ENCODE assay signal across 18 cellular contexts in the genomic region with DNA sequence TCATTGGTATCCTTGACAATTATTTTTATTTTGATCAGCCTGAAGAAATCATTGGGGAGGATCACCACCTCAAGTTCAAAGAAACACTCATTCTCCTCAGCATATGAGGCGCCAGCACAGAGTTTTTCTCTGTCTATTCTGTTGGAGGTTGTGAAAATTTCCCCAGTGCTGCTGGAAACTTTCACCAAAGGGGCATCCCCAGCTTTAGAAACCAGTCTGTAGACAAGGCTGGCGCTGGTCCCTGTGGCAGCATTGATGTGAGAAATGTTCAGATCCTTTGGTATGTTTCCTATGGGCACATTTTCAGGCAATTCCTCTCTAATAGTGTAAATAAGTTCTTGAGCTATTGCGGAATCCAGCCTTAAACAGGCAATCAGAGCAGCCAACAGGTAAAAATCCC. TPM values are rescaled to one million over a fixed set of nuclear protein-coding genes. Genes with fewer than 3 reads are reported as not detected.
DNase-seq lines count a peak whose midpoint lies in the region; ATAC-seq and TF ChIP-seq lines count a peak whose summit lies in the region.
"Had no signal": no experiment of that assay in that cellular context is flagged by ENCODE, and none has a peak within 500 bp of the region (broad histone marks: within the 10 kb centered on the region; RNA-seq: fewer than 3 reads in every experiment).

No MANE protein-coding gene starts in this region.

- no peak overlapping the region for H3K9ac ChIP-seq in SK-N-SH

- no peak for TF ChIP-seq CTCF in SK-N-SH (IDR thresholded peaks at IDR 0.05)
- no peak for TF ChIP-seq CTCF in lower lobe of right lung (IDR thresholded peaks at IDR 0.05)

- POLR2A ChIA-PET in SK-N-SH (lab: Yijun Ruan, JAX) = no interaction called here
- POLR2A ChIA-PET in CD8-positive, alpha-beta memory T cell (lab: Charles Lee) = no interaction called here

- no peak for TF ChIP-seq EP300 in SK-N-SH (IDR thresholded peaks at IDR 0.05; ENCODE audit: borderline replicate concordance in 1 of 2, low read depth in 1 of 2, low read length in 1 of 2)

- H3K27me3 ChIP-seq in SK-N-SH (ENCODE audit: insufficient read depth) (no peaks in the 10 kb centered on the region), lower lobe of right lung (ENCODE audit: low read depth) (no peaks in the 10 kb centered on the region)
- peaks cover 4% of the 10 kb centered on the region for H3K27me3 ChIP-seq in CD8-positive, alpha-beta memory T cell (ENCODE audit: insufficient read depth, low read length, poor library complexity, severe bottlenecking)

- H3K27ac ChIP-seq in SK-N-SH (ENCODE audit: low read depth in 2 of 2, low read length in 1 of 2) = no peak overlapping the region
- no peak overlapping the region for H3K27ac ChIP-seq in lower lobe of right lung
- H3K27ac ChIP-seq in temporal lobe (ENCODE audit: low read depth, low read length) = peak overlapping the region; percentile 37
- no peak overlapping the region for H3K27ac ChIP-seq in CD8-positive, alpha-beta memory T cell (ENCODE audit: low read depth, low read length)
- H3K27ac ChIP-seq: 22Rv1, foreskin keratinocyte had no signal

- H3K4me1 ChIP-seq in SK-N-SH (ENCODE audit: control insufficient read depth in 1 of 2, insufficient read depth in 2 of 2, low read depth in 1 of 2, low read length in 1 of 2) (peaks cover 8 to 11% of the 10 kb centered on the region in 2 experiments; a peak in 3 of 4 replicates), lower lobe of right lung (peaks cover 13% of the 10 kb centered on the region)
- peaks cover 14% of the 10 kb centered on the region for H3K4me1 ChIP-seq in CD8-positive, alpha-beta memory T cell (ENCODE audit: insufficient read depth, low read length)
- H3K4me1 ChIP-seq: Caco-2, foreskin keratinocyte had no signal

- H3K4me1 Mint-ChIP-seq in CD8-positive, alpha-beta memory T cell = peaks cover 12 to 21% (median 17%) of the 10 kb centered on the region in 3 donors

- H3K27me3 Mint-ChIP-seq in CD8-positive, alpha-beta memory T cell = peaks cover 1 to 11% of the 10 kb centered on the region in 2 donors

- no peak for TF ChIP-seq RAD21 in SK-N-SH (IDR thresholded peaks at IDR 0.05; ENCODE audit: low read length)

- H3K4me3 Mint-ChIP-seq in CD8-positive, alpha-beta memory T cell = peak overlapping the region in 1 of 7 donors; percentile 39
- H3K4me3 Mint-ChIP-seq: activated CD4-positive, alpha-beta T cell treated with anti-CD3 and anti-CD28 coated beads, Interleukin-2, amount 10 ng/mL, durations not matched to agents 24 days and 14 days; activated naive CD8-positive, alpha-beta T cell treated with anti-CD3 and anti-CD28 coated beads, Interleukin-2, amount 50 U/mL, for 24 hours; activated T-cell treated with anti-CD3 and anti-CD28 coated beads, Interleukin-2, amount 50 U/mL, for 24 hours; T-helper 1 cell treated with Interleukin-12 subunit alpha and Interleukin-12 subunit beta and Interleukin-4 antibody, amounts not matched to agents 30 μg/mL and 1 μg/mL, for 36 hours had no signal

- H3K9me3 Mint-ChIP-seq in CD8-positive, alpha-beta memory T cell = no peaks in the 10 kb centered on the region
- H3K9me3 Mint-ChIP-seq: activated CD4-positive, alpha-beta T cell treated with anti-CD3 and anti-CD28 coated beads, Interleukin-2, amount 10 ng/mL, durations not matched to agents 24 days and 14 days; activated naive CD8-positive, alpha-beta T cell treated with anti-CD3 and anti-CD28 coated beads, Interleukin-2, amount 50 U/mL, for 24 hours; activated T-cell treated with anti-CD3 and anti-CD28 coated beads, Interleukin-2, amount 50 U/mL, for 24 hours; T-helper 1 cell treated with Interleukin-12 subunit alpha and Interleukin-12 subunit beta and Interleukin-4 antibody, amounts not matched to agents 30 μg/mL and 1 μg/mL, for 36 hours had no signal

- peak overlapping the region; percentile 73; the same call in 1 of the 2 replicates for H3K4me2 ChIP-seq in SK-N-SH

- H4K20me1 ChIP-seq in SK-N-SH (ENCODE audit: insufficient read depth) = no peaks in the 10 kb centered on the region

- H3K9me2 ChIP-seq in SK-N-SH = no peaks in the 10 kb centered on the region

- H3K36me3 ChIP-seq in SK-N-SH (replicated peaks in 1 of 2; ENCODE audit: control insufficient read depth in 1 of 2, insufficient read depth in 2 of 2, low read length in 1 of 2) = no peaks in the 10 kb centered on the region
- no peaks in the 10 kb centered on the region for H3K36me3 ChIP-seq in lower lobe of right lung
- H3K36me3 ChIP-seq in CD8-positive, alpha-beta memory T cell (ENCODE audit: insufficient read depth, low read length) = no peaks in the 10 kb centered on the region

- intact Hi-C loops in lower lobe of right lung (cut with DNase I) = no loop called here

- 0 out of 2 replicates have a peak overlapping the region, but pooled peaks have one; percentile 17 for H2AFZ ChIP-seq in SK-N-SH (ENCODE audit: low read depth)

- no peak for ATAC-seq in SK-N-SH treated with all-trans-retinoic acid at 6 μM for 48 hours
- ATAC-seq in lower lobe of right lung = no peak
- ATAC-seq: activated naive CD8-positive, alpha-beta T cell treated with anti-CD3 and anti-CD28 coated beads, Interleukin-2, amount 50 U/mL, for 24 hours; foreskin keratinocyte had no signal

- 91% methylated on average over 3 of the region's 3 CpGs for WGBS in SK-N-SH (ENCODE audit: low lambda C conversion rate)

- no peak for DNase-seq in SK-N-SH
- peak; percentile 41 for DNase-seq in cerebellar cortex (ENCODE audit: low spot score)
- DNase-seq in lower lobe of right lung = no peak
- DNase-seq in CD8-positive, alpha-beta memory T cell = no peak
- DNase-seq in activated CD4-positive, alpha-beta T cell treated with anti-CD3 and anti-CD28 coated beads for 48 hours = no peak
- DNase-seq in COR-L47 (lab: John Stamatoyannopoulos, UW) = no peak
- DNase-seq: activated CD4-positive, alpha-beta T cell treated with anti-CD3 and anti-CD28 coated beads, Interleukin-2, amount 10 ng/mL, durations not matched to agents 24 days and 14 days; activated naive CD8-positive, alpha-beta T cell treated with anti-CD3 and anti-CD28 coated beads, Interleukin-2, amount 50 U/mL, for 24 hours; activated T-cell treated with anti-CD3 and anti-CD28 coated beads, Interleukin-2, amount 50 U/mL, for 24 hours; Caco-2; foreskin keratinocyte; NCI-H1694; NCI-H526; stimulated activated CD4-positive, alpha-beta T cell treated with anti-CD3 and anti-CD28 coated beads, Interleukin-4, amount 100 ng/mL, for 1 hour had no signal

- H3F3A ChIP-seq in SK-N-SH (replicated peaks; ENCODE audit: insufficient read depth) = peaks cover 7% of the 10 kb centered on the region

- H3K36me3 Mint-ChIP-seq in CD8-positive, alpha-beta memory T cell = peaks cover 0 to 1% (median 0%) of the 10 kb centered on the region in 3 donors

- no peaks in the 10 kb centered on the region for H3K79me2 ChIP-seq in SK-N-SH (ENCODE audit: insufficient read depth)

- no peak overlapping the region for H3K4me3 ChIP-seq in SK-N-SH (ENCODE audit: low read depth in 2 of 2, low read length in 1 of 2)
- peak overlapping the region; percentile 82 for H3K4me3 ChIP-seq in lower lobe of right lung
- H3K4me3 ChIP-seq in CD8-positive, alpha-beta memory T cell (ENCODE audit: low read length) = no peak overlapping the region

- H3K27ac Mint-ChIP-seq in CD8-positive, alpha-beta memory T cell = no peak overlapping the region
- H3K27ac Mint-ChIP-seq: activated CD4-positive, alpha-beta T cell treated with anti-CD3 and anti-CD28 coated beads, Interleukin-2, amount 10 ng/mL, durations not matched to agents 24 days and 14 days; activated naive CD8-positive, alpha-beta T cell treated with anti-CD3 and anti-CD28 coated beads, Interleukin-2, amount 50 U/mL, for 24 hours; activated T-cell treated with anti-CD3 and anti-CD28 coated beads, Interleukin-2, amount 50 U/mL, for 24 hours; T-helper 1 cell treated with Interleukin-12 subunit alpha and Interleukin-12 subunit beta and Interleukin-4 antibody, amounts not matched to agents 30 μg/mL and 1 μg/mL, for 36 hours had no signal

- no peaks in the 10 kb centered on the region for H3K9me3 ChIP-seq in SK-N-SH
- H3K9me3 ChIP-seq in lower lobe of right lung = no peaks in the 10 kb centered on the region
- H3K9me3 ChIP-seq in CD8-positive, alpha-beta memory T cell (ENCODE audit: low read length) = no peaks in the 10 kb centered on the region
- H3K9me3 ChIP-seq: Caco-2 had no signal

- CTCF ChIA-PET in SK-N-SH (lab: Yijun Ruan, JAX) = interaction anchor here (1.0 to 2.6 kb wide), 2 partner anchors 14 to 538 kb away, joined by 3 to 10 read pairs; no protein-coding TSS in a partner anchor
- CTCF ChIA-PET in CD8-positive, alpha-beta memory T cell (lab: Charles Lee) = no interaction called here

TF ChIP-seq in SK-N-SH, 30 proteins besides CTCF, POLR2A, EP300 and RAD21 (continues in another document):
- TF ChIP-seq TAF1 (IDR thresholded peaks at IDR 0.05; ENCODE audit: borderline replicate concordance, low read depth, low read length) = no peak
- no peak for TF ChIP-seq FOXM1 (IDR thresholded peaks at IDR 0.05; ENCODE audit: low read depth)
- TF ChIP-seq EZH2phosphoT487 (IDR thresholded peaks at IDR 0.05; ENCODE audit: borderline replicate concordance, low read depth) = no peak
- TF ChIP-seq, protein P1, sequence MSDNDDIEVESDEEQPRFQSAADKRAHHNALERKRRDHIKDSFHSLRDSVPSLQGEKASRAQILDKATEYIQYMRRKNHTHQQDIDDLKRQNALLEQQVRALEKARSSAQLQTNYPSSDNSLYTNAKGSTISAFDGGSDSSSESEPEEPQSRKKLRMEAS (IDR thresholded peaks at IDR 0.05; ENCODE audit: low read depth) = no peak

TF ChIP-seq in SK-N-SH treated with all-trans-retinoic acid at 6 μM for 48 hours, 23 proteins besides CTCF, POLR2A, EP300 and RAD21 (continues in another document):
- no peak for TF ChIP-seq ZFP30 (CRISPR knock-in tag; IDR thresholded peaks at IDR 0.05)
- no peak for TF ChIP-seq PPARA (CRISPR knock-in tag; IDR thresholded peaks at IDR 0.05; ENCODE audit: borderline replicate concordance)
- TF ChIP-seq CSDC2 (CRISPR knock-in tag; IDR thresholded peaks at IDR 0.05) = no peak
- no peak for TF ChIP-seq OSR1 (CRISPR knock-in tag; IDR thresholded peaks at IDR 0.05)
- no peak for TF ChIP-seq TCF4 (CRISPR knock-in tag; IDR thresholded peaks at IDR 0.05; ENCODE audit: borderline replicate concordance)
- no peak for TF ChIP-seq ZNF8 (CRISPR knock-in tag; IDR thresholded peaks at IDR 0.05)
- TF ChIP-seq ISL1 (CRISPR knock-in tag; IDR thresholded peaks at IDR 0.05) = no peak

RNA-seq across cellular contexts. Expression of a gene that starts 2.1 kb away (rescaled TPM):
- 1.3 and 1.9 TPM in 2 replicates for polyA plus RNA-seq in SK-N-SH (2012; rRNA removed)
- 1.7 and 1.8 TPM in 2 replicates for polyA plus RNA-seq in SK-N-SH (2012; cell fraction: cytosol; rRNA removed)
- polyA plus RNA-seq in SK-N-SH (2012; cell fraction: nucleus; rRNA removed) = 0.61 and 1.3 TPM in 2 replicates
- total RNA-seq in lower lobe of right lung (8.9 TPM), temporal lobe (59.0 TPM)
- total RNA-seq in CD8-positive, alpha-beta memory T cell = under 1 TPM; 0.09 to 0.16 TPM
- polyA plus RNA-seq in CD8-positive, alpha-beta memory T cell = 0.21 TPM
